13 cellular contexts compared by ENCODE assay signal in genomic region chr1:17520041-17520440, GRCh38. TPM values are rescaled to one million over a fixed set of nuclear protein-coding genes. Genes with fewer than 3 reads are reported as not detected.
DNase-seq lines count a peak whose midpoint lies in the region; ATAC-seq and TF ChIP-seq lines count a peak whose summit lies in the region.
"Had no signal": no experiment of that assay in that cellular context is flagged by ENCODE, and none has a peak within 500 bp of the region (broad histone marks: within the 10 kb centered on the region; RNA-seq: fewer than 3 reads in every experiment).

No MANE protein-coding gene starts in this region.

- CTCF ChIA-PET in Calu3 (lab: Charles Lee), result interaction anchor here (0.6 to 1.2 kb wide), 2 partner anchors 10 to 17 kb away, joined by 4 to 6 read pairs; no protein-coding TSS in a partner anchor
- CTCF ChIA-PET in Panc1 (lab: Charles Lee), result no interaction called here

- H3K4me3 Mint-ChIP-seq in Calu3 (ENCODE audit: low read depth, unreplicated experiment), result peak overlapping the region; percentile 75
- H3K4me3 Mint-ChIP-seq: activated B cell treated with CpG ODN at 0.5 μM for 24 hours, brain, nephron progenitor cell had no signal

- ATAC-seq in Panc1 (0 out of 2 replicates have a peak, but pooled peaks have one; percentile 32), foreskin keratinocyte (peak; percentile 98), HG03565 (IDR thresholded peaks at IDR 0.05; ENCODE audit: unreplicated experiment) (no peak)

- H3K27me3 ChIP-seq in Panc1 (ENCODE audit: control insufficient read depth, insufficient read depth, low read length) (no peaks in the 10 kb centered on the region), foreskin keratinocyte (no peaks in the 10 kb centered on the region), osteoblast (ENCODE audit: insufficient read depth, low read length) (peaks cover 14% of the 10 kb centered on the region)

- H3K4me3 ChIP-seq in Panc1 (ENCODE audit: low read depth in 2 of 2, low read length in 2 of 2) (no peak overlapping the region), osteoblast (ENCODE audit: insufficient read depth, low read length) (no peak overlapping the region)

- peak overlapping the region; percentile 91 for H3K27ac Mint-ChIP-seq in Calu3 (ENCODE audit: unreplicated experiment)
- H3K27ac Mint-ChIP-seq: activated B cell treated with CpG ODN at 0.5 μM for 24 hours, nephron progenitor cell had no signal

- no peaks in the 10 kb centered on the region for H3K79me2 ChIP-seq in osteoblast (ENCODE audit: insufficient read depth, low read length)

- H3K4me1 Mint-ChIP-seq in Calu3 (ENCODE audit: low read depth, unreplicated experiment), result peaks cover 29% of the 10 kb centered on the region
- H3K4me1 Mint-ChIP-seq: activated B cell treated with CpG ODN at 0.5 μM for 24 hours had no signal

- H3K36me3 ChIP-seq in Panc1 (ENCODE audit: control insufficient read depth, insufficient read depth, low read length) (no peaks in the 10 kb centered on the region), osteoblast (ENCODE audit: insufficient read depth, low read length) (no peaks in the 10 kb centered on the region)

- POLR2A ChIA-PET in Panc1 (lab: Charles Lee), result no interaction called here

- H4K20me1 ChIP-seq in osteoblast (ENCODE audit: insufficient read depth, low read length), result no peaks in the 10 kb centered on the region

- no peaks in the 10 kb centered on the region for H3K27me3 Mint-ChIP-seq in Calu3 (ENCODE audit: unreplicated experiment)
- H3K27me3 Mint-ChIP-seq: brain had no signal

- DNase-seq in Calu3 (peak; percentile 88), Panc1 (ENCODE audit: low read depth, low spot score) (no peak), foreskin keratinocyte (peak; percentile 69 to 82), osteoblast (ENCODE audit: insufficient read length, low spot score, missing footprints) (peak; percentile 54), activated T-cell treated with anti-CD3 and anti-CD28 coated beads for 4 hours (no peak), KBM-7 (no peak), SHP77 treated with DMSO at 0.1 percent for 48 hours (lab: John Stamatoyannopoulos, UW) (no peak)
- DNase-seq: activated B cell treated with CpG ODN at 0.5 μM for 24 hours; activated naive CD4-positive, alpha-beta T cell; NCI-H2107; nephron progenitor cell had no signal

- H3K36me3 Mint-ChIP-seq in Calu3 (ENCODE audit: insufficient read depth, unreplicated experiment), result peaks cover 10% of the 10 kb centered on the region
- H3K36me3 Mint-ChIP-seq: brain had no signal

- H2AFZ ChIP-seq in osteoblast (ENCODE audit: low read length), result no peak overlapping the region

- no peaks in the 10 kb centered on the region for H3K9me3 Mint-ChIP-seq in Calu3 (ENCODE audit: low read depth, unreplicated experiment)
- H3K9me3 Mint-ChIP-seq: activated B cell treated with CpG ODN at 0.5 μM for 24 hours, brain, nephron progenitor cell had no signal

- peaks cover 3% of the 10 kb centered on the region for H3K4me1 ChIP-seq in Panc1 (ENCODE audit: control insufficient read depth, insufficient read depth, low read length)
- H3K4me1 ChIP-seq in foreskin keratinocyte, result peaks cover 4% of the 10 kb centered on the region
- H3K4me1 ChIP-seq in osteoblast (ENCODE audit: insufficient read depth, low read length), result peaks cover 2% of the 10 kb centered on the region

- no peak overlapping the region for H3K4me2 ChIP-seq in osteoblast (ENCODE audit: insufficient read depth, low read length)

- BruUV-seq in Calu3 (replicated peaks; lab: Mats Ljungman, UMichigan) (no TSS peak), Panc1 (replicated peaks; lab: Mats Ljungman, UMichigan) (no TSS peak)

- no peak overlapping the region for H3K27ac ChIP-seq in Panc1 (ENCODE audit: low read length)
- no peak overlapping the region for H3K27ac ChIP-seq in foreskin keratinocyte
- H3K27ac ChIP-seq in osteoblast (ENCODE audit: low read depth, low read length), result no peak overlapping the region

- in situ Hi-C loops in Panc1 (cut with HindIII; ENCODE audit: low pct_unique_long_range_greater_than_20kb, low sequenced_read_pairs), result no loop called here
- in situ Hi-C loops in KBM-7 (cut with MboI; ENCODE audit: low pct_unique_long_range_greater_than_20kb, low sequenced_read_pairs), result no loop called here

- TF ChIP-seq CTCF in Calu3 (IDR thresholded peaks at IDR 0.05; ENCODE audit: unreplicated experiment) (no peak), Panc1 (IDR thresholded peaks at IDR 0.05) (no peak), foreskin keratinocyte (conservative IDR thresholded peaks at IDR 0.05) (no peak), osteoblast (IDR thresholded peaks at IDR 0.05; ENCODE audit: extremely low read depth, low read depth, low read length) (no peak)

- intact Hi-C loops in Calu3 (cut with micrococcal nuclease; ENCODE audit: unreplicated experiment), result no loop called here
- intact Hi-C loops in Panc1 (cut with micrococcal nuclease; ENCODE audit: unreplicated experiment), result no loop called here

- no peaks in the 10 kb centered on the region for H3K9me3 ChIP-seq in Panc1 (ENCODE audit: control insufficient read depth, insufficient read depth, low read depth, low read length)
- H3K9me3 ChIP-seq in osteoblast (ENCODE audit: low read depth, low read length), result no peaks in the 10 kb centered on the region

RNA-seq across cellular contexts. Expression of gene ARHGEF10L, which starts 19.5 kb away (rescaled TPM):
- total RNA-seq in Calu3 (2022) (19.6 and 20.1 TPM in 2 replicates), Panc1 (2021; ENCODE audit: unreplicated experiment) (5.9 TPM), foreskin keratinocyte (4.7 and 6.3 TPM in 2 replicates), osteoblast (33.3 and 39.1 TPM in 2 replicates)
- polyA plus RNA-seq in Panc1 (2012; ENCODE audit: insufficient read length), result 7.2 TPM
- polyA plus RNA-seq in foreskin keratinocyte, result 2.5 and 3.4 TPM in 2 replicates

Comparison
In these comparisons a context has a peak if more than half of its experiments do, and no peak if none do; other contexts are left out.
1. DNase-seq: peak in Calu3 (single experiment), foreskin keratinocyte (2 of 2) and osteoblast (single experiment); none in Panc1 (single experiment), activated T-cell treated with anti-CD3 and anti-CD28 coated beads for 4 hours (single experiment), KBM-7 (single experiment) and SHP77 treated with DMSO at 0.1 percent for 48 hours (single experiment).